ENCODE assay signal across 2 cellular contexts in the genomic region with DNA sequence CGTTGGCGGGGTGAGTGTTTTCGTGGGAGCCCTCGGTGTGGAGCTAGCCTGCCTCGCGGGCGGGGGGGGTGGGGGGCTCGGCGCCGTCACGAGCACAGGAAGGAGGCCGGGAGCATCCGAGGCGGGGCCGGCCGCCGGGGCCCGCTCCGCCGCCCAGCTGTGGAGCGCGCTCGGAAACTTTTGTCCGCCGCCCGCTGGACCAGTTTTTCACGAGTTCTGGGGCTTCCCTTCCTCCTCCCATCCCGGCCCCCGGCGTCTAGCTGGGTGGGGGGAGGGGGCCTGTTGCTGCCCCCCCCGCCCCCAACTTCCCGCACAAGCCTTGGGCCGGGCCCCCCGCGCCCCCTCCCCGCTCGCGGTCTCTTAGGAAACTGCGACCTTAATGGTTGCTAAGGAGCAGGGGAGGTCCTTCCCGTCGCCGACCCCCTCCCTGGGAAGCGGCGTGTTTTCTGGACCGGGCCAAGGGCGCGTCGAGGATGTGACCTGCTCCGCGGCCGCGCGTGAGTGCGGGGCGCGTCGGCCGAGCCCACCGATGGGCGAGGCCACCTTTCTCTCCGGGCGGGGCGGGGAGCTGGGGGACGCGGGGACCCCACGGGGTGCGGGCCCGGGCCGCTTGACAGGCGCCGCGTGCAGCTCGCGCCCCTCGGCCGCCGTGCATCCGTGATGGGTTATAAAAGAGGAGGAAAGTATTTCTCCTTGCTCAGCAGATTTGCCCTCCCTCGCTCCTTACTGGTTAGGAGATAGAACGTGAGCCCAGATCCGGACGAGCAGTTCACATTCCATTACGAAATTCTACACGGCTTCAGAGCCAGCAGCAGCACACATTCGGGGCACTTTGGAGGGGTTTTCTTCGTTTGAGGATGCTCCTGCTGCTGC.
TF ChIP-seq lines count a peak whose summit lies in the region.

No MANE protein-coding gene starts in this region.

TF ChIP-seq in WTC11, 78 proteins besides CTCF, POLR2A, EP300 and RAD21 (continued from another document):
- TF ChIP-seq, protein P1, sequence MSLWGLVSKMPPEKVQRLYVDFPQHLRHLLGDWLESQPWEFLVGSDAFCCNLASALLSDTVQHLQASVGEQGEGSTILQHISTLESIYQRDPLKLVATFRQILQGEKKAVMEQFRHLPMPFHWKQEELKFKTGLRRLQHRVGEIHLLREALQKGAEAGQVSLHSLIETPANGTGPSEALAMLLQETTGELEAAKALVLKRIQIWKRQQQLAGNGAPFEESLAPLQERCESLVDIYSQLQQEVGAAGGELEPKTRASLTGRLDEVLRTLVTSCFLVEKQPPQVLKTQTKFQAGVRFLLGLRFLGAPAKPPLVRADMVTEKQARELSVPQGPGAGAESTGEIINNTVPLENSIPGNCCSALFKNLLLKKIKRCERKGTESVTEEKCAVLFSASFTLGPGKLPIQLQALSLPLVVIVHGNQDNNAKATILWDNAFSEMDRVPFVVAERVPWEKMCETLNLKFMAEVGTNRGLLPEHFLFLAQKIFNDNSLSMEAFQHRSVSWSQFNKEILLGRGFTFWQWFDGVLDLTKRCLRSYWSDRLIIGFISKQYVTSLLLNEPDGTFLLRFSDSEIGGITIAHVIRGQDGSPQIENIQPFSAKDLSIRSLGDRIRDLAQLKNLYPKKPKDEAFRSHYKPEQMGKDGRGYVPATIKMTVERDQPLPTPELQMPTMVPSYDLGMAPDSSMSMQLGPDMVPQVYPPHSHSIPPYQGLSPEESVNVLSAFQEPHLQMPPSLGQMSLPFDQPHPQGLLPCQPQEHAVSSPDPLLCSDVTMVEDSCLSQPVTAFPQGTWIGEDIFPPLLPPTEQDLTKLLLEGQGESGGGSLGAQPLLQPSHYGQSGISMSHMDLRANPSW (CRISPR knock-in tag; conservative IDR thresholded peaks at IDR 0.05; ENCODE audit: low read depth): no peak
- TF ChIP-seq ZNF423 (CRISPR knock-in tag; IDR thresholded peaks at IDR 0.05) (no peak), ZNF121 (CRISPR knock-in tag; IDR thresholded peaks at IDR 0.05) (no peak)
- TF ChIP-seq, protein P2, sequence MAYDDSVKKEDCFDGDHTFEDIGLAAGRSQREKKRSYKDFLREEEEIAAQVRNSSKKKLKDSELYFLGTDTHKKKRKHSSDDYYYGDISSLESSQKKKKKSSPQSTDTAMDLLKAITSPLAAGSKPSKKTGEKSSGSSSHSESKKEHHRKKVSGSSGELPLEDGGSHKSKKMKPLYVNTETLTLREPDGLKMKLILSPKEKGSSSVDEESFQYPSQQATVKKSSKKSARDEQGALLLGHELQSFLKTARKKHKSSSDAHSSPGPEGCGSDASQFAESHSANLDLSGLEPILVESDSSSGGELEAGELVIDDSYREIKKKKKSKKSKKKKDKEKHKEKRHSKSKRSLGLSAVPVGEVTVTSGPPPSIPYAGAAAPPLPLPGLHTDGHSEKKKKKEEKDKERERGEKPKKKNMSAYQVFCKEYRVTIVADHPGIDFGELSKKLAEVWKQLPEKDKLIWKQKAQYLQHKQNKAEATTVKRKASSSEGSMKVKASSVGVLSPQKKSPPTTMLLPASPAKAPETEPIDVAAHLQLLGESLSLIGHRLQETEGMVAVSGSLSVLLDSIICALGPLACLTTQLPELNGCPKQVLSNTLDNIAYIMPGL (CRISPR knock-in tag; IDR thresholded peaks at IDR 0.05): no peak

TF ChIP-seq in HepG2, 621 proteins besides CTCF, POLR2A, EP300 and RAD21 (continued from another document and continues in another):
- TF ChIP-seq, protein P3, sequence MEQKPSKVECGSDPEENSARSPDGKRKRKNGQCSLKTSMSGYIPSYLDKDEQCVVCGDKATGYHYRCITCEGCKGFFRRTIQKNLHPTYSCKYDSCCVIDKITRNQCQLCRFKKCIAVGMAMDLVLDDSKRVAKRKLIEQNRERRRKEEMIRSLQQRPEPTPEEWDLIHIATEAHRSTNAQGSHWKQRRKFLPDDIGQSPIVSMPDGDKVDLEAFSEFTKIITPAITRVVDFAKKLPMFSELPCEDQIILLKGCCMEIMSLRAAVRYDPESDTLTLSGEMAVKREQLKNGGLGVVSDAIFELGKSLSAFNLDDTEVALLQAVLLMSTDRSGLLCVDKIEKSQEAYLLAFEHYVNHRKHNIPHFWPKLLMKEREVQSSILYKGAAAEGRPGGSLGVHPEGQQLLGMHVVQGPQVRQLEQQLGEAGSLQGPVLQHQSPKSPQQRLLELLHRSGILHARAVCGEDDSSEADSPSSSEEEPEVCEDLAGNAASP (CRISPR knock-in tag; IDR thresholded peaks at IDR 0.05; ENCODE audit: borderline replicate concordance): no peak
- TF ChIP-seq, protein P4, sequence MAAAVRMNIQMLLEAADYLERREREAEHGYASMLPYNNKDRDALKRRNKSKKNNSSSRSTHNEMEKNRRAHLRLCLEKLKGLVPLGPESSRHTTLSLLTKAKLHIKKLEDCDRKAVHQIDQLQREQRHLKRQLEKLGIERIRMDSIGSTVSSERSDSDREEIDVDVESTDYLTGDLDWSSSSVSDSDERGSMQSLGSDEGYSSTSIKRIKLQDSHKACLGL (CRISPR knock-in tag; IDR thresholded peaks at IDR 0.05): no peak
- TF ChIP-seq, protein P5, sequence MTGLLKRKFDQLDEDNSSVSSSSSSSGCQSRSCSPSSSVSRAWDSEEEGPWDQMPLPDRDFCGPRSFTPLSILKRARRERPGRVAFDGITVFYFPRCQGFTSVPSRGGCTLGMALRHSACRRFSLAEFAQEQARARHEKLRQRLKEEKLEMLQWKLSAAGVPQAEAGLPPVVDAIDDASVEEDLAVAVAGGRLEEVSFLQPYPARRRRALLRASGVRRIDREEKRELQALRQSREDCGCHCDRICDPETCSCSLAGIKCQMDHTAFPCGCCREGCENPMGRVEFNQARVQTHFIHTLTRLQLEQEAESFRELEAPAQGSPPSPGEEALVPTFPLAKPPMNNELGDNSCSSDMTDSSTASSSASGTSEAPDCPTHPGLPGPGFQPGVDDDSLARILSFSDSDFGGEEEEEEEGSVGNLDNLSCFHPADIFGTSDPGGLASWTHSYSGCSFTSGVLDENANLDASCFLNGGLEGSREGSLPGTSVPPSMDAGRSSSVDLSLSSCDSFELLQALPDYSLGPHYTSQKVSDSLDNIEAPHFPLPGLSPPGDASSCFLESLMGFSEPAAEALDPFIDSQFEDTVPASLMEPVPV (CRISPR knock-in tag; IDR thresholded peaks at IDR 0.05): no peak
- no peak for TF ChIP-seq ZSCAN25 (CRISPR knock-in tag; IDR thresholded peaks at IDR 0.05)
- no peak for TF ChIP-seq MTF1 (CRISPR knock-in tag; IDR thresholded peaks at IDR 0.05)
- no peak for TF ChIP-seq ZSCAN21 (CRISPR knock-in tag; IDR thresholded peaks at IDR 0.05; ENCODE audit: borderline replicate concordance)
- TF ChIP-seq ZNF605 (CRISPR knock-in tag; IDR thresholded peaks at IDR 0.05): no peak
- TF ChIP-seq U2AF1 (optimal IDR thresholded peaks at IDR 0.05; ENCODE audit: low read depth, low read length): no peak
- TF ChIP-seq MBD4 (IDR thresholded peaks at IDR 0.05; ENCODE audit: borderline replicate concordance, low read length): no peak
- no peak for TF ChIP-seq TOPORS (CRISPR knock-in tag; IDR thresholded peaks at IDR 0.05)
- TF ChIP-seq, protein P6, sequence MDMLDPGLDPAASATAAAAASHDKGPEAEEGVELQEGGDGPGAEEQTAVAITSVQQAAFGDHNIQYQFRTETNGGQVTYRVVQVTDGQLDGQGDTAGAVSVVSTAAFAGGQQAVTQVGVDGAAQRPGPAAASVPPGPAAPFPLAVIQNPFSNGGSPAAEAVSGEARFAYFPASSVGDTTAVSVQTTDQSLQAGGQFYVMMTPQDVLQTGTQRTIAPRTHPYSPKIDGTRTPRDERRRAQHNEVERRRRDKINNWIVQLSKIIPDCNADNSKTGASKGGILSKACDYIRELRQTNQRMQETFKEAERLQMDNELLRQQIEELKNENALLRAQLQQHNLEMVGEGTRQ (IDR thresholded peaks at IDR 0.05; ENCODE audit: low read depth, low read length): no peak
- TF ChIP-seq, protein P6 (CRISPR knock-in tag; IDR thresholded peaks at IDR 0.05; ENCODE audit: borderline replicate concordance): no peak
- TF ChIP-seq MAF1 (CRISPR knock-in tag; IDR thresholded peaks at IDR 0.05; ENCODE audit: borderline replicate concordance): peak; percentile 60; the same call in 1 of the 2 replicates
- TF ChIP-seq, protein P7, sequence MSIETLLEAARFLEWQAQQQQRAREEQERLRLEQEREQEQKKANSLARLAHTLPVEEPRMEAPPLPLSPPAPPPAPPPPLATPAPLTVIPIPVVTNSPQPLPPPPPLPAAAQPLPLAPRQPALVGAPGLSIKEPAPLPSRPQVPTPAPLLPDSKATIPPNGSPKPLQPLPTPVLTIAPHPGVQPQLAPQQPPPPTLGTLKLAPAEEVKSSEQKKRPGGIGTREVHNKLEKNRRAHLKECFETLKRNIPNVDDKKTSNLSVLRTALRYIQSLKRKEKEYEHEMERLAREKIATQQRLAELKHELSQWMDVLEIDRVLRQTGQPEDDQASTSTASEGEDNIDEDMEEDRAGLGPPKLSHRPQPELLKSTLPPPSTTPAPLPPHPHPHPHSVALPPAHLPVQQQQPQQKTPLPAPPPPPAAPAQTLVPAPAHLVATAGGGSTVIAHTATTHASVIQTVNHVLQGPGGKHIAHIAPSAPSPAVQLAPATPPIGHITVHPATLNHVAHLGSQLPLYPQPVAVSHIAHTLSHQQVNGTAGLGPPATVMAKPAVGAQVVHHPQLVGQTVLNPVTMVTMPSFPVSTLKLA (IDR thresholded peaks at IDR 0.05): no peak
- no peak for TF ChIP-seq NCOA1 (CRISPR knock-in tag; IDR thresholded peaks at IDR 0.05)
- TF ChIP-seq ZBTB3 (CRISPR knock-in tag; IDR thresholded peaks at IDR 0.05; ENCODE audit: borderline replicate concordance, low read depth): no peak
- TF ChIP-seq SCMH1 (CRISPR knock-in tag; IDR thresholded peaks at IDR 0.05; ENCODE audit: borderline replicate concordance): no peak
- TF ChIP-seq NR2F6 (IDR thresholded peaks at IDR 0.05): no peak
- no peak for TF ChIP-seq NR2F6 (CRISPR knock-in tag; IDR thresholded peaks at IDR 0.05)
- TF ChIP-seq, protein P8, sequence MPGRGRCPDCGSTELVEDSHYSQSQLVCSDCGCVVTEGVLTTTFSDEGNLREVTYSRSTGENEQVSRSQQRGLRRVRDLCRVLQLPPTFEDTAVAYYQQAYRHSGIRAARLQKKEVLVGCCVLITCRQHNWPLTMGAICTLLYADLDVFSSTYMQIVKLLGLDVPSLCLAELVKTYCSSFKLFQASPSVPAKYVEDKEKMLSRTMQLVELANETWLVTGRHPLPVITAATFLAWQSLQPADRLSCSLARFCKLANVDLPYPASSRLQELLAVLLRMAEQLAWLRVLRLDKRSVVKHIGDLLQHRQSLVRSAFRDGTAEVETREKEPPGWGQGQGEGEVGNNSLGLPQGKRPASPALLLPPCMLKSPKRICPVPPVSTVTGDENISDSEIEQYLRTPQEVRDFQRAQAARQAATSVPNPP (CRISPR knock-in tag; IDR thresholded peaks at IDR 0.05): no peak
- TF ChIP-seq, protein P9, sequence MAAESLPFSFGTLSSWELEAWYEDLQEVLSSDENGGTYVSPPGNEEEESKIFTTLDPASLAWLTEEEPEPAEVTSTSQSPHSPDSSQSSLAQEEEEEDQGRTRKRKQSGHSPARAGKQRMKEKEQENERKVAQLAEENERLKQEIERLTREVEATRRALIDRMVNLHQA (CRISPR knock-in tag; IDR thresholded peaks at IDR 0.05): no peak
- TF ChIP-seq, protein P10, sequence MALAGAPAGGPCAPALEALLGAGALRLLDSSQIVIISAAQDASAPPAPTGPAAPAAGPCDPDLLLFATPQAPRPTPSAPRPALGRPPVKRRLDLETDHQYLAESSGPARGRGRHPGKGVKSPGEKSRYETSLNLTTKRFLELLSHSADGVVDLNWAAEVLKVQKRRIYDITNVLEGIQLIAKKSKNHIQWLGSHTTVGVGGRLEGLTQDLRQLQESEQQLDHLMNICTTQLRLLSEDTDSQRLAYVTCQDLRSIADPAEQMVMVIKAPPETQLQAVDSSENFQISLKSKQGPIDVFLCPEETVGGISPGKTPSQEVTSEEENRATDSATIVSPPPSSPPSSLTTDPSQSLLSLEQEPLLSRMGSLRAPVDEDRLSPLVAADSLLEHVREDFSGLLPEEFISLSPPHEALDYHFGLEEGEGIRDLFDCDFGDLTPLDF (CRISPR knock-in tag; IDR thresholded peaks at IDR 0.05): no peak
- TF ChIP-seq, protein P11, sequence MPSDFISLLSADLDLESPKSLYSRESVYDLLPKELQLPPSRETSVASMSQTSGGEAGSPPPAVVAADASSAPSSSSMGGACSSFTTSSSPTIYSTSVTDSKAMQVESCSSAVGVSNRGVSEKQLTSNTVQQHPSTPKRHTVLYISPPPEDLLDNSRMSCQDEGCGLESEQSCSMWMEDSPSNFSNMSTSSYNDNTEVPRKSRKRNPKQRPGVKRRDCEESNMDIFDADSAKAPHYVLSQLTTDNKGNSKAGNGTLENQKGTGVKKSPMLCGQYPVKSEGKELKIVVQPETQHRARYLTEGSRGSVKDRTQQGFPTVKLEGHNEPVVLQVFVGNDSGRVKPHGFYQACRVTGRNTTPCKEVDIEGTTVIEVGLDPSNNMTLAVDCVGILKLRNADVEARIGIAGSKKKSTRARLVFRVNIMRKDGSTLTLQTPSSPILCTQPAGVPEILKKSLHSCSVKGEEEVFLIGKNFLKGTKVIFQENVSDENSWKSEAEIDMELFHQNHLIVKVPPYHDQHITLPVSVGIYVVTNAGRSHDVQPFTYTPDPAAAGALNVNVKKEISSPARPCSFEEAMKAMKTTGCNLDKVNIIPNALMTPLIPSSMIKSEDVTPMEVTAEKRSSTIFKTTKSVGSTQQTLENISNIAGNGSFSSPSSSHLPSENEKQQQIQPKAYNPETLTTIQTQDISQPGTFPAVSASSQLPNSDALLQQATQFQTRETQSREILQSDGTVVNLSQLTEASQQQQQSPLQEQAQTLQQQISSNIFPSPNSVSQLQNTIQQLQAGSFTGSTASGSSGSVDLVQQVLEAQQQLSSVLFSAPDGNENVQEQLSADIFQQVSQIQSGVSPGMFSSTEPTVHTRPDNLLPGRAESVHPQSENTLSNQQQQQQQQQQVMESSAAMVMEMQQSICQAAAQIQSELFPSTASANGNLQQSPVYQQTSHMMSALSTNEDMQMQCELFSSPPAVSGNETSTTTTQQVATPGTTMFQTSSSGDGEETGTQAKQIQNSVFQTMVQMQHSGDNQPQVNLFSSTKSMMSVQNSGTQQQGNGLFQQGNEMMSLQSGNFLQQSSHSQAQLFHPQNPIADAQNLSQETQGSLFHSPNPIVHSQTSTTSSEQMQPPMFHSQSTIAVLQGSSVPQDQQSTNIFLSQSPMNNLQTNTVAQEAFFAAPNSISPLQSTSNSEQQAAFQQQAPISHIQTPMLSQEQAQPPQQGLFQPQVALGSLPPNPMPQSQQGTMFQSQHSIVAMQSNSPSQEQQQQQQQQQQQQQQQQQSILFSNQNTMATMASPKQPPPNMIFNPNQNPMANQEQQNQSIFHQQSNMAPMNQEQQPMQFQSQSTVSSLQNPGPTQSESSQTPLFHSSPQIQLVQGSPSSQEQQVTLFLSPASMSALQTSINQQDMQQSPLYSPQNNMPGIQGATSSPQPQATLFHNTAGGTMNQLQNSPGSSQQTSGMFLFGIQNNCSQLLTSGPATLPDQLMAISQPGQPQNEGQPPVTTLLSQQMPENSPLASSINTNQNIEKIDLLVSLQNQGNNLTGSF (CRISPR knock-in tag; IDR thresholded peaks at IDR 0.05): 0 out of 2 replicates have a peak, but pooled peaks have one; percentile 78
- peak; percentile 64 for TF ChIP-seq TEAD3 (CRISPR knock-in tag; optimal IDR thresholded peaks at IDR 0.05; ENCODE audit: borderline replicate concordance)
